Comparison of ENCODE assay signal across 30 cellular contexts in the genomic region with DNA sequence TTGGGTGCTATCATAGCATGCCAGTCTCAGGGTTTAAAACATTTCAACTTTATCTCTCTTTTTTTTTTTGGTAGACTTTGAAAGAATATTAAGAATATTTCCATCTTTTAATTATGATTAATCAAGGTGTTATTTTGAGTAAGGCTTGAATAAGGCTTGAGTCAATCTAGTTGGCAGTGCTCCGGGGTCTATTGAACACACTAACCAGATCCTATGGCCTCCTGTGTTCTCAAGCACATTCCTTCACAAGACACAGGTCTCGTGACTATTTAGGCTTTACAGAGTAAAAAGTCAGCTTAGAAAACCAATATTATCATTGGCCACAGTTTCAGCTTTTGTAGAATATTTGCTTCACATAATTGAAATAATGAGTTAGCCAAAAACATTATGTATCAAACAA.
"Had no signal": no experiment of that assay in that cellular context is flagged by ENCODE, and none has a peak within 500 bp of the region (broad histone marks: within the 10 kb centered on the region; RNA-seq: fewer than 3 reads in every experiment).

No MANE protein-coding gene starts in this region.

- H3K36me3 ChIP-seq: left lung, lower lobe of right lung, neural progenitor cell, neutrophil, spleen, suprapubic skin, thoracic aorta, uterus had no signal

- H3K9me3 ChIP-seq: left lung, lower lobe of right lung, neutrophil, spleen, suprapubic skin, thoracic aorta, tibial nerve, uterus had no signal

- H3K4me1 Mint-ChIP-seq: mesothelial cell of epicardium; naive B cell; natural killer cell; nephron progenitor cell; neural progenitor cell; stimulated activated effector memory CD8-positive, alpha-beta T cell treated with anti-CD3 and anti-CD28 coated beads, Interleukin-12 subunit alpha, Interleukin-12 subunit beta, amount 100 ng/mL, for 72 hours had no signal

- H3K4me2 ChIP-seq: neural progenitor cell had no signal

- H3K27me3 Mint-ChIP-seq: progenitor cell of endocrine pancreas; stimulated activated naive CD8-positive, alpha-beta T cell treated with anti-CD3 and anti-CD28 coated beads, Interleukin-15, Interleukin-2, amounts not matched to agents 100 ng/mL and 50 ng/mL, for 24 hours; type B pancreatic cell had no signal

- H3K4me3 ChIP-seq: left lung, lower lobe of right lung, neural progenitor cell, skin epidermis, spleen, suprapubic skin, thoracic aorta, tibial nerve, uterus had no signal

- H3K9me3 Mint-ChIP-seq: mesothelial cell of epicardium; naive B cell; natural killer cell; nephron progenitor cell; neural progenitor cell; stimulated activated effector memory CD8-positive, alpha-beta T cell treated with anti-CD3 and anti-CD28 coated beads, Interleukin-12 subunit alpha, Interleukin-12 subunit beta, amount 100 ng/mL, for 72 hours; stimulated activated naive CD8-positive, alpha-beta T cell treated with anti-CD3 and anti-CD28 coated beads, Interleukin-15, Interleukin-2, amounts not matched to agents 100 ng/mL and 50 ng/mL, for 24 hours; type B pancreatic cell had no signal

- H3K27ac ChIP-seq: left lung, lower lobe of right lung, neural progenitor cell, neutrophil, parathyroid adenoma, skin epidermis, suprapubic skin, thoracic aorta, tibial nerve, uterus had no signal

- H3K4me1 ChIP-seq: neural progenitor cell, parathyroid adenoma, spleen, suprapubic skin, uterus had no signal

- DNase-seq: hippocampal formation; kidney; left colon; left lung; lower lobe of right lung; mammary epithelial cell; mesenchymal stem cell; naive B cell; natural killer cell; nephron progenitor cell; occipital lobe; retina; right cardiac atrium; spleen; stimulated activated CD4-positive, alpha-beta T cell treated with anti-CD3 and anti-CD28 coated beads, Interleukin-4, amount 100 ng/mL, for 24 hours; stimulated activated naive CD4-positive, alpha-beta T cell; uterus had no signal

- H3K27ac Mint-ChIP-seq: mesothelial cell of epicardium; naive B cell; natural killer cell; nephron progenitor cell; neural progenitor cell; progenitor cell of endocrine pancreas; stimulated activated effector memory CD8-positive, alpha-beta T cell treated with anti-CD3 and anti-CD28 coated beads, Interleukin-12 subunit alpha, Interleukin-12 subunit beta, amount 100 ng/mL, for 72 hours; stimulated activated naive CD8-positive, alpha-beta T cell treated with anti-CD3 and anti-CD28 coated beads, Interleukin-15, Interleukin-2, amounts not matched to agents 100 ng/mL and 50 ng/mL, for 24 hours; type B pancreatic cell had no signal

- ATAC-seq: left colon; left lung; lower lobe of right lung; natural killer cell; right cardiac atrium; sciatic nerve; stimulated activated effector memory CD8-positive, alpha-beta T cell treated with anti-CD3 and anti-CD28 coated beads, Interleukin-12 subunit alpha, Interleukin-12 subunit beta, amount 100 ng/mL, for 72 hours had no signal

- FAIRE-seq: kidney had no signal

- H3K4me3 Mint-ChIP-seq: mesothelial cell of epicardium; naive B cell; natural killer cell; nephron progenitor cell; neural progenitor cell; stimulated activated effector memory CD8-positive, alpha-beta T cell treated with anti-CD3 and anti-CD28 coated beads, Interleukin-12 subunit alpha, Interleukin-12 subunit beta, amount 100 ng/mL, for 72 hours; stimulated activated naive CD8-positive, alpha-beta T cell treated with anti-CD3 and anti-CD28 coated beads, Interleukin-15, Interleukin-2, amounts not matched to agents 100 ng/mL and 50 ng/mL, for 24 hours; type B pancreatic cell had no signal

- H3K36me3 Mint-ChIP-seq: mesothelial cell of epicardium; naive B cell; natural killer cell; neural progenitor cell; stimulated activated effector memory CD8-positive, alpha-beta T cell treated with anti-CD3 and anti-CD28 coated beads, Interleukin-12 subunit alpha, Interleukin-12 subunit beta, amount 100 ng/mL, for 72 hours had no signal

- H3K27me3 ChIP-seq: left lung, neural progenitor cell, neutrophil, spleen, suprapubic skin, tibial nerve, uterus had no signal
